ENCODE assay signal across 1 cellular context in genomic region chr9:99184073-99184426, GRCh38.
TF ChIP-seq lines count a peak whose summit lies in the region.

No MANE protein-coding gene starts in this region.

TF ChIP-seq in HepG2, 621 proteins besides CTCF, POLR2A, EP300 and RAD21:
- TF ChIP-seq ZNF446 (CRISPR knock-in tag; IDR thresholded peaks at IDR 0.05) (no peak), ZNF274 (CRISPR knock-in tag; IDR thresholded peaks at IDR 0.05) (no peak), FOXJ3 (CRISPR knock-in tag; IDR thresholded peaks at IDR 0.05; ENCODE audit: borderline replicate concordance) (no peak), TRIM22 (IDR thresholded peaks at IDR 0.05) (no peak), YY1 (IDR thresholded peaks at IDR 0.05; ENCODE audit: insufficient read depth, insufficient replicate concordance, low read depth, low read length) (no peak), CREB3 (CRISPR knock-in tag; IDR thresholded peaks at IDR 0.05) (no peak), MTA1 (CRISPR knock-in tag; IDR thresholded peaks at IDR 0.05; ENCODE audit: borderline replicate concordance) (no peak), USF2 (IDR thresholded peaks at IDR 0.05; ENCODE audit: low read depth, low read length) (no peak), USF2 (CRISPR knock-in tag; IDR thresholded peaks at IDR 0.05; ENCODE audit: borderline replicate concordance) (no peak), TAF1 (CRISPR knock-in tag; IDR thresholded peaks at IDR 0.05) (no peak), ZBTB20 (CRISPR knock-in tag; IDR thresholded peaks at IDR 0.05; ENCODE audit: borderline replicate concordance, low read depth) (no peak), AHR (CRISPR knock-in tag; IDR thresholded peaks at IDR 0.05) (no peak), THAP11 (CRISPR knock-in tag; IDR thresholded peaks at IDR 0.05) (no peak), NR2F1 (CRISPR knock-in tag; IDR thresholded peaks at IDR 0.05) (no peak), ZEB1 (IDR thresholded peaks at IDR 0.05; ENCODE audit: insufficient replicate concordance, low read depth) (no peak), HNRNPL (IDR thresholded peaks at IDR 0.05; ENCODE audit: low read depth, low read length) (no peak), NFYB (CRISPR knock-in tag; IDR thresholded peaks at IDR 0.05) (no peak), GZF1 (CRISPR knock-in tag; IDR thresholded peaks at IDR 0.05) (no peak)
- TF ChIP-seq, protein P1, sequence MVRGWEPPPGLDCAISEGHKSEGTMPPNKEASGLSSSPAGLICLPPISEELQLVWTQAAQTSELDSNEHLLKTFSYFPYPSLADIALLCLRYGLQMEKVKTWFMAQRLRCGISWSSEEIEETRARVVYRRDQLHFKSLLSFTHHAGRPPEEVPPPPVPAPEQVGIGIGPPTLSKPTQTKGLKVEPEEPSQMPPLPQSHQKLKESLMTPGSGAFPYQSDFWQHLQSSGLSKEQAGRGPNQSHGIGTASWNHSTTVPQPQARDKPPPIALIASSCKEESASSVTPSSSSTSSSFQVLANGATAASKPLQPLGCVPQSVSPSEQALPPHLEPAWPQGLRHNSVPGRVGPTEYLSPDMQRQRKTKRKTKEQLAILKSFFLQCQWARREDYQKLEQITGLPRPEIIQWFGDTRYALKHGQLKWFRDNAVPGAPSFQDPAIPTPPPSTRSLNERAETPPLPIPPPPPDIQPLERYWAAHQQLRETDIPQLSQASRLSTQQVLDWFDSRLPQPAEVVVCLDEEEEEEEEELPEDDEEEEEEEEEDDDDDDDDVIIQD (CRISPR knock-in tag; IDR thresholded peaks at IDR 0.05; ENCODE audit: low read depth): no peak
